Comparison of ENCODE assay signal across 15 cellular contexts in genomic region chr12:14048949-14049545, GRCh38.
DNase-seq lines count a peak whose midpoint lies in the region.
"Had no signal": no experiment of that assay in that cellular context is flagged by ENCODE, and none has a peak within 500 bp of the region (broad histone marks: within the 10 kb centered on the region; RNA-seq: fewer than 3 reads in every experiment).

No MANE protein-coding gene starts in this region.

- H4K5ac ChIP-seq in mesendoderm (ENCODE audit: low read length): no peak overlapping the region

- no peaks in the 10 kb centered on the region for H3K4me1 ChIP-seq in mesendoderm (ENCODE audit: control insufficient read depth, low read depth, low read length)
- H3K4me1 ChIP-seq: BE2C, Caco-2 had no signal

- H3K27me3 ChIP-seq in mesendoderm (ENCODE audit: insufficient read depth, low read length, poor library complexity): no peaks in the 10 kb centered on the region
- H3K27me3 ChIP-seq: BE2C had no signal

- no peak overlapping the region for H3K9ac ChIP-seq in mesendoderm (ENCODE audit: low read length)

- H2AK5ac ChIP-seq in mesendoderm (ENCODE audit: low read length): no peak overlapping the region

- H2BK5ac ChIP-seq in mesendoderm (ENCODE audit: low read length): no peak overlapping the region

- no CpG with 5 or more reads among the region's 4 CpGs for WGBS in mesendoderm (ENCODE audit: extremely low coverage, insufficient coverage, low lambda C conversion rate)

- H3K4me2 ChIP-seq in mesendoderm (ENCODE audit: low read length): no peak overlapping the region
- H3K4me2 ChIP-seq: GM23338 had no signal

- DNase-seq in NCI-H748 (lab: John Stamatoyannopoulos, UW; ENCODE audit: unreplicated experiment) (peak; percentile 2), NCI-H748 treated with DMSO at 0.1 percent for 48 hours (lab: John Stamatoyannopoulos, UW) (no peak), SK-MEL-5 (ENCODE audit: low read depth, low spot score) (peak; percentile 99), medulla oblongata (ENCODE audit: extremely low spot score) (peak; percentile 19), superior temporal gyrus (ENCODE audit: extremely low spot score) (peak; percentile 34), T1000 (lab: John Stamatoyannopoulos, UW) (no peak), mesendoderm (no peak)
- DNase-seq: ACHN; BE2C; C1 segment of cervical spinal cord; Caco-2; CD4-positive, CD25-positive, alpha-beta regulatory T cell; CD8-positive, alpha-beta memory T cell; HCEC 1CT had no signal

- no peak overlapping the region for H3K18ac ChIP-seq in mesendoderm (ENCODE audit: low read length)

- no peak overlapping the region for H3K4me3 ChIP-seq in mesendoderm (ENCODE audit: low read length)
- H3K4me3 ChIP-seq: GM23338 had no signal

- H3K79me1 ChIP-seq in mesendoderm (ENCODE audit: low read length): no peaks in the 10 kb centered on the region

- no peak overlapping the region for H2BK120ac ChIP-seq in mesendoderm (ENCODE audit: low read depth, low read length)

- H4K8ac ChIP-seq in mesendoderm (ENCODE audit: low read depth, low read length): no peak overlapping the region

- no peak overlapping the region for H2BK15ac ChIP-seq in mesendoderm (replicated peaks; ENCODE audit: low read depth)

- H3K79me2 ChIP-seq in mesendoderm (ENCODE audit: control insufficient read depth, insufficient read depth, low read length): no peaks in the 10 kb centered on the region

- in situ Hi-C loops in SK-MEL-5 (cut with HindIII; ENCODE audit: low pct_unique_long_range_greater_than_20kb, low sequenced_read_pairs): no loop called here

- no peak overlapping the region for H3K23ac ChIP-seq in mesendoderm (ENCODE audit: low read length)

- H3K56ac ChIP-seq in mesendoderm (ENCODE audit: low read length): no peak overlapping the region

- H3K36me3 ChIP-seq in mesendoderm (ENCODE audit: control insufficient read depth, insufficient read depth, low read length): no peaks in the 10 kb centered on the region
- H3K36me3 ChIP-seq: BE2C had no signal

- H3K27ac ChIP-seq in mesendoderm (ENCODE audit: low read depth, low read length): no peak overlapping the region

- H3K4ac ChIP-seq in mesendoderm (ENCODE audit: low read depth, low read length): no peak overlapping the region

Comparison
In these comparisons a context has a peak if more than half of its experiments do, and no peak if none do; other contexts are left out.
1. DNase-seq: peak in NCI-H748 (single experiment), SK-MEL-5 (single experiment), medulla oblongata (single experiment) and superior temporal gyrus (single experiment); none in NCI-H748 treated with DMSO at 0.1 percent for 48 hours (single experiment), T1000 (single experiment) and mesendoderm (single experiment).